In genomic region chr12:22543246-22544037, GRCh38 we compare ENCODE assay signal across 8 cellular contexts. TPM values are rescaled to one million over a fixed set of nuclear protein-coding genes. Genes with fewer than 3 reads are reported as not detected.
DNase-seq lines count a peak whose midpoint lies in the region; ATAC-seq, FAIRE-seq and TF ChIP-seq lines count a peak whose summit lies in the region.

No MANE protein-coding gene starts in this region.

- peak overlapping the region; percentile 98 for H3K27ac ChIP-seq in layer of hippocampus (ENCODE audit: low read depth, low read length)

- peak overlapping the region; percentile 96 for H3K27ac Mint-ChIP-seq in central memory CD8-positive, alpha-beta T cell (ENCODE audit: low read depth)

- TF ChIP-seq POLR2A in GM12892 (IDR thresholded peaks at IDR 0.05; ENCODE audit: low read depth, low read length) = no peak

- TF ChIP-seq CTCF in WI38 (IDR thresholded peaks at IDR 0.05; ENCODE audit: low read depth, low read length) = no peak

- peak overlapping the region; percentile 89 for H3K4me3 ChIP-seq in WI38 (ENCODE audit: low read depth, low read length)

- H3K36me3 Mint-ChIP-seq in central memory CD8-positive, alpha-beta T cell (ENCODE audit: insufficient read depth) = peaks cover 14% of the 10 kb centered on the region

- POLR2A ChIA-PET in HEK293T (lab: Yijun Ruan, JAX) = interaction anchor here (1.2 to 2.7 kb wide), 4 partner anchors 14 to 86 kb away, joined by 4 to 21 read pairs (median 8); partner anchors contain the start of gene ETNK1

- peak overlapping the region; percentile 90 for H3K4me3 Mint-ChIP-seq in central memory CD8-positive, alpha-beta T cell

- CTCF ChIA-PET in HEK293T (lab: Yijun Ruan, JAX) = no interaction called here

- H3K9me3 Mint-ChIP-seq in central memory CD8-positive, alpha-beta T cell = no peaks in the 10 kb centered on the region

- DNase-seq in GM12892 (ENCODE audit: insufficient read length) (peak; percentile 12), HEK293T (ENCODE audit: extremely low spot score) (peak; percentile 20), MV-4-11 (lab: John Stamatoyannopoulos, UW) (peak; percentile 32), NCI-H1048 (lab: John Stamatoyannopoulos, UW) (no peak)
- peak; percentile 25 to 26 for DNase-seq in central memory CD8-positive, alpha-beta T cell (ENCODE audit: low spot score in 2 of 2)
- DNase-seq in stimulated activated CD4-positive, alpha-beta T cell treated with anti-CD3 and anti-CD28 coated beads, Interleukin-1b, Interleukin-23, amount 100 ng/mL, for 48 hours = peak; percentile 69

- peak; percentile 15 for ATAC-seq in central memory CD8-positive, alpha-beta T cell (replicated peaks; ENCODE audit: extremely low read depth, poor library complexity, severe bottlenecking)

- peak; percentile 96 for FAIRE-seq in GM12892 (lab: Jason Lieb, UNC)

- H3K27me3 Mint-ChIP-seq in central memory CD8-positive, alpha-beta T cell = peaks cover 14% of the 10 kb centered on the region

- H3K4me1 Mint-ChIP-seq in central memory CD8-positive, alpha-beta T cell = peaks cover 42% of the 10 kb centered on the region

- no peaks in the 10 kb centered on the region for H3K27me3 ChIP-seq in layer of hippocampus (ENCODE audit: control insufficient read depth, insufficient read depth, low read length)

TF ChIP-seq in HEK293T, 16 proteins besides CTCF, POLR2A, EP300 and RAD21:
- peak; percentile 92 for TF ChIP-seq PKNOX1 (IDR thresholded peaks at IDR 0.05)
- TF ChIP-seq ZNF384 (IDR thresholded peaks at IDR 0.05) = no peak
- TF ChIP-seq L3MBTL2 (conservative IDR thresholded peaks at IDR 0.05) = peak; percentile 47

RNA-seq across cellular contexts. Expression of gene C2CD5, which starts 0.9 kb away (rescaled TPM):
- polyA plus RNA-seq in GM12892 (2012; ENCODE audit: missing spikeins) = 21.7 TPM
